ENCODE assay signal across 13 cellular contexts in the genomic region with DNA sequence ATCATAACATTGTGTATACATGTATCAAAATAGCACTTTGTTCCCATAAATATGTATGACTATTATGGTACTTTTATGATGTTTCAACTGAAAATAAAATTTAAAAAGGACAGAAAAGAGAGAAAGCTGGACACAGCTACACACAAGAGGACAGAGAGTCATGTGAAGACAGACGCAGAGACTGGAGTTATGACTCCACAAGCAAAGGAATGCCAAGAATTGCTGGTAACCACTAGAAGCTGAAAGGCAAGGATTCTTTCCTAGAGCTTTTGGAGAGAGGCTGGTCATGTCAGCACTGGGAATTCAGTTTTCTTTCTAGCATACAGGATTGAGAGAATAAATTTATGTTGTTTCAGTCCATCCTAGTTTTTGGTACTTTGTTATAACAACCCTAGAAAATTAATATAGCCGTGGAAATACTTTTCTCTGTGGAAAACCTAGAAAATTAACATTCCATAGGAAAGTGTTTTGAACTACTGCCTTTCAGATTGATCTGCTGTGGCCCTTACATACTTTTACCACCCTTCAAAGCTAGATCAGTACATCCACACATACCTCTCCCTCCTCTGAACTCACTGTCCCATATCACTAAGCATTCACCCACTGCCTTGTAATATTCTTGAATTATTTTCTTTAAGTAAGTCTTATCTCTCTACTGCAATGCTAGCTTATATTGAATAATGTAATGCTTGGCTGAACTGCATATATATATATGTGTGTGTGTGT.
A peak's percentile ranks its signal among the peaks of the same experiment; 100 is the strongest.
DNase-seq lines count a peak whose midpoint lies in the region; FAIRE-seq and TF ChIP-seq lines count a peak whose summit lies in the region.
"Had no signal": no experiment of that assay in that cellular context is flagged by ENCODE, and none has a peak within 500 bp of the region (broad histone marks: within the 10 kb centered on the region; RNA-seq: fewer than 3 reads in every experiment).

No MANE protein-coding gene starts in this region.

- CTCF ChIA-PET in activated naive CD4-positive, alpha-beta T cell treated with anti-CD3 and anti-CD28 coated beads, Interleukin-2, amount 10 ng/mL, durations not matched to agents 7 days and 5 days (lab: Charles Lee), result no interaction called here

- no peaks in the 10 kb centered on the region for H3K27me3 Mint-ChIP-seq in HFFc6 (ENCODE audit: insufficient read depth)
- H3K27me3 Mint-ChIP-seq in activated naive CD4-positive, alpha-beta T cell treated with anti-CD3 and anti-CD28 coated beads, Interleukin-2, amount 10 ng/mL, durations not matched to agents 7 days and 5 days, result no peaks in the 10 kb centered on the region
- H3K27me3 Mint-ChIP-seq: naive B cell had no signal

- H3K9me3 Mint-ChIP-seq in HFFc6, result no peaks in the 10 kb centered on the region
- no peaks in the 10 kb centered on the region for H3K9me3 Mint-ChIP-seq in activated naive CD4-positive, alpha-beta T cell treated with anti-CD3 and anti-CD28 coated beads, Interleukin-2, amount 10 ng/mL, durations not matched to agents 7 days and 5 days

- DNase-seq in HFFc6, result peak; percentile 86
- DNase-seq in amniotic epithelial cell (ENCODE audit: low read depth), result peak; percentile 94
- DNase-seq in hepatic stellate cell (ENCODE audit: low spot score), result peak; percentile 3
- DNase-seq in urothelium cell line (ENCODE audit: low spot score), result peak; percentile 52
- no peak for DNase-seq in GM13977 (ENCODE audit: low spot score)
- DNase-seq in activated naive CD4-positive, alpha-beta T cell treated with anti-CD3 and anti-CD28 coated beads, Interleukin-2, amount 10 ng/mL, durations not matched to agents 7 days and 5 days, result no peak
- DNase-seq in retina, result no peak
- DNase-seq: activated T-cell treated with anti-CD3 and anti-CD28 coated beads, Interleukin-2, amount 50 U/mL, for 1 hour; cerebellar nuclear complex; naive B cell; NCI-H187; stimulated activated CD4-positive, alpha-beta T cell treated with anti-CD3 and anti-CD28 coated beads, Interleukin-15, amount 100 ng/mL, for 24 hours had no signal

- FAIRE-seq in urothelium cell line (lab: Jason Lieb, UNC), result peak; percentile 17

- H3K36me3 Mint-ChIP-seq in HFFc6 (ENCODE audit: low read depth), result no peaks in the 10 kb centered on the region
- no peaks in the 10 kb centered on the region for H3K36me3 Mint-ChIP-seq in activated naive CD4-positive, alpha-beta T cell treated with anti-CD3 and anti-CD28 coated beads, Interleukin-2, amount 10 ng/mL, durations not matched to agents 7 days and 5 days
- H3K36me3 Mint-ChIP-seq: naive B cell; stimulated activated effector memory CD8-positive, alpha-beta T cell treated with anti-CD3 and anti-CD28 coated beads, Interleukin-12 subunit alpha, Interleukin-12 subunit beta, amount 100 ng/mL, for 72 hours had no signal

- H3K4me3 Mint-ChIP-seq in HFFc6, result peak overlapping the region; percentile 60
- no peak overlapping the region for H3K4me3 Mint-ChIP-seq in activated naive CD4-positive, alpha-beta T cell treated with anti-CD3 and anti-CD28 coated beads, Interleukin-2, amount 10 ng/mL, durations not matched to agents 7 days and 5 days
- H3K4me3 Mint-ChIP-seq: naive B cell; stimulated activated effector memory CD8-positive, alpha-beta T cell treated with anti-CD3 and anti-CD28 coated beads, Interleukin-12 subunit alpha, Interleukin-12 subunit beta, amount 100 ng/mL, for 72 hours had no signal

- in situ Hi-C loops in GM13977 (cut with MboI; ENCODE audit: low pct_unique_long_range_greater_than_20kb, low sequenced_read_pairs, unreplicated experiment), result no loop called here

- TF ChIP-seq CTCF in HFFc6 (IDR thresholded peaks at IDR 0.05) (no peak), GM13977 (IDR thresholded peaks at IDR 0.05; ENCODE audit: extremely low read depth, insufficient read depth, missing control alignments) (no peak)

- peak overlapping the region; percentile 88 for H3K27ac Mint-ChIP-seq in HFFc6
- H3K27ac Mint-ChIP-seq in activated naive CD4-positive, alpha-beta T cell treated with anti-CD3 and anti-CD28 coated beads, Interleukin-2, amount 10 ng/mL, durations not matched to agents 7 days and 5 days, result no peak overlapping the region
- H3K27ac Mint-ChIP-seq: naive B cell; stimulated activated effector memory CD8-positive, alpha-beta T cell treated with anti-CD3 and anti-CD28 coated beads, Interleukin-12 subunit alpha, Interleukin-12 subunit beta, amount 100 ng/mL, for 72 hours had no signal

- peaks cover 52% of the 10 kb centered on the region for H3K4me1 Mint-ChIP-seq in HFFc6 (ENCODE audit: low read depth)
- H3K4me1 Mint-ChIP-seq in activated naive CD4-positive, alpha-beta T cell treated with anti-CD3 and anti-CD28 coated beads, Interleukin-2, amount 10 ng/mL, durations not matched to agents 7 days and 5 days, result no peaks in the 10 kb centered on the region
- H3K4me1 Mint-ChIP-seq: naive B cell; stimulated activated effector memory CD8-positive, alpha-beta T cell treated with anti-CD3 and anti-CD28 coated beads, Interleukin-12 subunit alpha, Interleukin-12 subunit beta, amount 100 ng/mL, for 72 hours had no signal

Comparison
In these comparisons a context has a peak if more than half of its experiments do, and no peak if none do; other contexts are left out.
1. DNase-seq: peak in HFFc6 (single experiment), amniotic epithelial cell (single experiment), hepatic stellate cell (single experiment) and urothelium cell line (single experiment); none in GM13977 (single experiment), activated naive CD4-positive, alpha-beta T cell treated with anti-CD3 and anti-CD28 coated beads, Interleukin-2, amount 10 ng/mL, durations not matched to agents 7 days and 5 days (single experiment) and retina (single experiment).